In the genomic region with DNA sequence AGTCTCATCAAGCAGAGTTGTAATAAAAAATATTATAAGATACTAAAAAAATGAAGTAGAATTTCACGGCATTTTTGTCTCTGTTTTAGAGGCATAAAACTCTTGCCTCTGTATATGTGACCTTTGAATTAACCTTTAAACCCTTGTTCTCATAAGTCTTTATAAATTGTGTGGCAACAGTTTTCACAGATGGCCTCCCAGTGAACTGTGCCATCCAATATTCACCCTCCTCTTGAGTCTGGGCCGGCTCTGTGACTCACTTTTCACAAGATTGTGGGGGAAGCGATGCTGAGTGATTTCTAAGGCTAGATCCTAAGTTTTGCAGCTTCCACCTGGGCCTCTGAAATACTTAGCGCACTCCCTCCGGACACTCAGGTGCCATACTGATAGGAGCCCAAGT, we compare ENCODE assay signal across 24 cellular contexts. TPM values are rescaled to one million over a fixed set of nuclear protein-coding genes. Genes with fewer than 3 reads are reported as not detected.
A peak's percentile ranks its signal among the peaks of the same experiment; 100 is the strongest.
DNase-seq lines count a peak whose midpoint lies in the region; ATAC-seq, FAIRE-seq and TF ChIP-seq lines count a peak whose summit lies in the region.
"Had no signal": no experiment of that assay in that cellular context is flagged by ENCODE, and none has a peak within 500 bp of the region (broad histone marks: within the 10 kb centered on the region; RNA-seq: fewer than 3 reads in every experiment).

No MANE protein-coding gene starts in this region.

- in situ Hi-C loops in HepG2 (cut with HindIII; ENCODE audit: extremely low pct_ligation_motif_present, low pct_unique_long_range_greater_than_20kb), result loop anchor here (10.0 kb wide), 1 partner anchor 109 kb away; no protein-coding TSS in a partner anchor
- in situ Hi-C loops in G401 (cut with HindIII; ENCODE audit: low sequenced_read_pairs), result no loop called here

- POLR2A ChIA-PET in HepG2 (lab: Yijun Ruan, JAX), result no interaction called here
- POLR2A ChIA-PET in activated CD8-positive, alpha-beta T cell treated with anti-CD3 and anti-CD28 coated beads, Interleukin-2, amount 10 ng/mL, durations not matched to agents 7 days and 5 days (lab: Charles Lee), result no interaction called here

- no peak overlapping the region for H3K4me3 ChIP-seq in liver (ENCODE audit: low read depth in 1 of 3, low read length in 3 of 3)
- H3K4me3 ChIP-seq in HepG2 (replicated peaks in 1 of 3; ENCODE audit: insufficient read depth in 1 of 3, low read depth in 2 of 3, low read length in 3 of 3), result no peak overlapping the region
- H3K4me3 ChIP-seq in adipocyte (ENCODE audit: low read length), result no peak overlapping the region
- H3K4me3 ChIP-seq: HAP-1 had no signal

- H2AFZ ChIP-seq in HepG2 (ENCODE audit: low read length), result no peak overlapping the region

- TF ChIP-seq RAD21 in liver (IDR thresholded peaks at IDR 0.05) (peak in 1 of 2 donors; percentile 15), HepG2 (CRISPR knock-in tag; IDR thresholded peaks at IDR 0.05) (no peak)

- peaks cover 14% of the 10 kb centered on the region for H3K9me3 Mint-ChIP-seq in activated CD8-positive, alpha-beta T cell treated with anti-CD3 and anti-CD28 coated beads, Interleukin-2, amount 10 ng/mL, durations not matched to agents 7 days and 5 days (ENCODE audit: insufficient read depth)

- no peak overlapping the region for H3K27ac Mint-ChIP-seq in activated CD8-positive, alpha-beta T cell treated with anti-CD3 and anti-CD28 coated beads, Interleukin-2, amount 10 ng/mL, durations not matched to agents 7 days and 5 days
- H3K27ac Mint-ChIP-seq: CD4-positive, CD25-positive, alpha-beta regulatory T cell had no signal

- ATAC-seq in HepG2, result no peak
- ATAC-seq in activated CD8-positive, alpha-beta T cell treated with anti-CD3 and anti-CD28 coated beads, Interleukin-2, amount 10 ng/mL, durations not matched to agents 7 days and 5 days, result no peak
- ATAC-seq: PC-3, SK-N-SH treated with all-trans-retinoic acid at 6 μM for 48 hours had no signal

- CTCF ChIA-PET in HepG2 (lab: Yijun Ruan, JAX; ENCODE audit: low intra/inter-chr PET ratio, low total read pairs), result no interaction called here
- CTCF ChIA-PET in activated CD8-positive, alpha-beta T cell treated with anti-CD3 and anti-CD28 coated beads, Interleukin-2, amount 10 ng/mL, durations not matched to agents 7 days and 5 days (lab: Charles Lee), result no interaction called here

- FAIRE-seq in HepG2 (lab: Jason Lieb, UNC), result no peak
- FAIRE-seq: GM12892, GM18507 had no signal

- TF ChIP-seq EP300 in HepG2 (IDR thresholded peaks at IDR 0.05; ENCODE audit: low read depth in 2 of 2, low read length in 2 of 2), result no peak
- no peak for TF ChIP-seq EP300 in HepG2 (CRISPR knock-in tag; IDR thresholded peaks at IDR 0.05; ENCODE audit: borderline replicate concordance)

- WGBS in liver, result 72% methylated on average over 5 of the region's 5 CpGs
- 45% methylated on average over 5 of the region's 5 CpGs for WGBS in HepG2 (ENCODE audit: low lambda C conversion rate)

- no peak overlapping the region for H3K27ac ChIP-seq in liver (ENCODE audit: low read depth in 1 of 2, low read length in 2 of 2)
- no peak overlapping the region for H3K27ac ChIP-seq in HepG2 (ENCODE audit: extremely low read length, insufficient read depth, low read length)
- H3K27ac ChIP-seq: RWPE1 had no signal

- DNase-seq in HepG2 (ENCODE audit: low spot score), result no peak
- peak; percentile 8 for DNase-seq in adipocyte (ENCODE audit: low read depth)
- peak; percentile 21 for DNase-seq in glomerular visceral epithelial cell (ENCODE audit: extremely low spot score)
- DNase-seq in activated CD8-positive, alpha-beta T cell treated with anti-CD3 and anti-CD28 coated beads, Interleukin-2, amount 10 ng/mL, durations not matched to agents 7 days and 5 days, result no peak
- no peak for DNase-seq in activated CD4-positive, alpha-beta T cell treated with anti-CD3 and anti-CD28 coated beads for 48 hours
- no peak for DNase-seq in DMS114 treated with DMSO at 0.1 percent for 48 hours (lab: John Stamatoyannopoulos, UW; ENCODE audit: unreplicated experiment)
- no peak for DNase-seq in G401 (ENCODE audit: low spot score)
- DNase-seq: 8988T; BE2C; Calu3; CD4-positive, CD25-positive, alpha-beta regulatory T cell; KBM-7; NCI-H1048; NCI-H1436; NCI-H2029; NCI-H526; PC-3; SIG-M5 had no signal

- TF ChIP-seq CTCF in liver (IDR thresholded peaks at IDR 0.05; ENCODE audit: low read depth, low read length, missing input control) (no peak), HepG2 (CRISPR knock-in tag; IDR thresholded peaks at IDR 0.05) (no peak)

- peaks cover 25% of the 10 kb centered on the region for H3K4me1 Mint-ChIP-seq in activated CD8-positive, alpha-beta T cell treated with anti-CD3 and anti-CD28 coated beads, Interleukin-2, amount 10 ng/mL, durations not matched to agents 7 days and 5 days (ENCODE audit: low read depth)

- H3K79me2 ChIP-seq in HepG2 (ENCODE audit: insufficient read depth, low read length), result no peaks in the 10 kb centered on the region

- H3K27me3 ChIP-seq in liver (ENCODE audit: control insufficient read depth in 4 of 4, insufficient read depth in 4 of 4, low read length in 3 of 4), result no peaks in the 10 kb centered on the region
- no peaks in the 10 kb centered on the region for H3K27me3 ChIP-seq in HepG2 (ENCODE audit: control insufficient read depth in 1 of 2, insufficient read depth in 2 of 2, low read length in 2 of 2)
- no peaks in the 10 kb centered on the region for H3K27me3 ChIP-seq in adipocyte (replicated peaks; ENCODE audit: control insufficient read depth, insufficient read depth, low read length)
- H3K27me3 ChIP-seq: BE2C had no signal

- H3K9me3 ChIP-seq in liver (ENCODE audit: control insufficient read depth in 4 of 4, low read length in 3 of 4) (no peaks in the 10 kb centered on the region), HepG2 (ENCODE audit: low read length) (peaks cover 6% of the 10 kb centered on the region), adipocyte (ENCODE audit: control insufficient read depth, low read length) (no peaks in the 10 kb centered on the region)
- H3K9me3 ChIP-seq: BE2C, HAP-1 had no signal

- no peaks in the 10 kb centered on the region for H4K20me1 ChIP-seq in HepG2 (ENCODE audit: insufficient read depth, low read length)

- H3K4me1 ChIP-seq in liver (ENCODE audit: control insufficient read depth in 4 of 4, insufficient read depth in 4 of 4, low read length in 3 of 4) (peaks cover 0 to 10% (median 2%) of the 10 kb centered on the region in 4 donors), HepG2 (ENCODE audit: insufficient read depth, low read length) (peaks cover 53% of the 10 kb centered on the region), adipocyte (ENCODE audit: control insufficient read depth, insufficient read depth, low read length) (peaks cover 10% of the 10 kb centered on the region)
- H3K4me1 ChIP-seq: BE2C had no signal

- H3K27me3 Mint-ChIP-seq in activated CD8-positive, alpha-beta T cell treated with anti-CD3 and anti-CD28 coated beads, Interleukin-2, amount 10 ng/mL, durations not matched to agents 7 days and 5 days (ENCODE audit: low read depth), result peaks cover 26% of the 10 kb centered on the region

- peaks cover 7% of the 10 kb centered on the region for H3K36me3 Mint-ChIP-seq in activated CD8-positive, alpha-beta T cell treated with anti-CD3 and anti-CD28 coated beads, Interleukin-2, amount 10 ng/mL, durations not matched to agents 7 days and 5 days (ENCODE audit: low read depth)

- H3K36me3 ChIP-seq in liver (ENCODE audit: control insufficient read depth in 4 of 4, insufficient read depth in 3 of 4, low read depth in 1 of 4, low read length in 3 of 4), result no peaks in the 10 kb centered on the region
- H3K36me3 ChIP-seq in HepG2 (replicated peaks in 1 of 2; ENCODE audit: control insufficient read depth in 1 of 2, insufficient read depth in 2 of 2, low read length in 2 of 2), result no peaks in the 10 kb centered on the region
- H3K36me3 ChIP-seq in adipocyte (ENCODE audit: control insufficient read depth, insufficient read depth, low read length, severe bottlenecking), result no peaks in the 10 kb centered on the region
- H3K36me3 ChIP-seq: BE2C, HAP-1 had no signal

- intact Hi-C loops in HepG2 (cut with micrococcal nuclease; ENCODE audit: unreplicated experiment), result loop anchor here (2.0 kb wide), 1 partner anchor 75 kb away; no protein-coding TSS in a partner anchor

- H3K9ac ChIP-seq in liver (ENCODE audit: low read depth in 1 of 2, low read length in 2 of 2) (no peak overlapping the region), HepG2 (ENCODE audit: insufficient read depth, low read depth, low read length) (no peak overlapping the region), adipocyte (ENCODE audit: low read length) (no peak overlapping the region)

- BruUV-seq in HepG2 (replicated peaks; lab: Mats Ljungman, UMichigan), result no TSS peak

- no peak overlapping the region for H3K4me2 ChIP-seq in HepG2 (ENCODE audit: low read depth, low read length)

- TF ChIP-seq POLR2A in HepG2 (IDR thresholded peaks at IDR 0.05; ENCODE audit: insufficient read depth in 1 of 2, low read depth in 2 of 2, low read length in 2 of 2), result no peak

- H3K4me3 Mint-ChIP-seq in activated CD8-positive, alpha-beta T cell treated with anti-CD3 and anti-CD28 coated beads, Interleukin-2, amount 10 ng/mL, durations not matched to agents 7 days and 5 days, result no peak overlapping the region
- H3K4me3 Mint-ChIP-seq: CD4-positive, CD25-positive, alpha-beta regulatory T cell had no signal

RNA-seq across cellular contexts. Expression of gene USP6NL, which starts 4.6 kb away (rescaled TPM):
- total RNA-seq in liver (10 to 100 TPM; 14.9 to 15.0 TPM), HepG2 (2016; rRNA removed; fragmentation: Illumina TruSeq; extraction: Trizol) (22.9 and 26.2 TPM in 2 replicates)
- polyA plus RNA-seq in liver (1 to 10 TPM; 3.8 to 5.5 TPM), HepG2 (2011; rRNA removed) (10.0 and 10.5 TPM in 2 replicates)
- total RNA-seq in HepG2 (2016; cell fraction: cytosol; rRNA removed; fragmentation: Illumina TruSeq; extraction: Trizol; ENCODE audit: low read depth), result 6.3 and 6.6 TPM in 2 replicates
- 22.4 and 23.0 TPM in 2 replicates for total RNA-seq in HepG2 (2016; cell fraction: insoluble cytoplasmic fraction; rRNA removed; fragmentation: Illumina TruSeq; extraction: Trizol)
- total RNA-seq in HepG2 (2016; cell fraction: membrane; rRNA removed; fragmentation: Illumina TruSeq; extraction: Trizol), result 19.5 and 20.2 TPM in 2 replicates
- total RNA-seq in HepG2 (2016; cell fraction: nucleus; rRNA removed; fragmentation: Illumina TruSeq; extraction: Trizol), result 24.0 and 25.4 TPM in 2 replicates
- 7.8 and 8.5 TPM in 2 replicates for polyA plus RNA-seq in HepG2 (2011; cell fraction: cytosol; rRNA removed)
- 9.9 and 11.7 TPM in 2 replicates for polyA plus RNA-seq in HepG2 (2011; cell fraction: nucleus; rRNA removed)
- 11.7 and 11.8 TPM in 2 replicates for polyA plus RNA-seq in HepG2 (2012)
- 6.4 and 6.6 TPM in 2 replicates for polyA plus RNA-seq in HepG2 (2016; cell fraction: cytosol; fragmentation: Illumina TruSeq; extraction: Trizol; ENCODE audit: low read depth)
- 21.5 and 23.7 TPM in 2 replicates for polyA plus RNA-seq in HepG2 (2016; cell fraction: insoluble cytoplasmic fraction; fragmentation: Illumina TruSeq; extraction: Trizol; ENCODE audit: low read depth)
- polyA plus RNA-seq in HepG2 (2016; cell fraction: membrane; fragmentation: Illumina TruSeq; extraction: Trizol; ENCODE audit: low read depth), result 14.7 and 15.3 TPM in 2 replicates
- polyA plus RNA-seq in HepG2 (2016; cell fraction: nucleus; fragmentation: Illumina TruSeq; extraction: Trizol; ENCODE audit: insufficient read depth, low read depth), result 17.9 and 18.1 TPM in 2 replicates
- 7.3 and 18.7 TPM in 2 replicates for polyA minus RNA-seq in HepG2 (2011; rRNA and poly(A)+ RNA removed; ENCODE audit: low replicate concordance)
- polyA minus RNA-seq in HepG2 (2011; cell fraction: cytosol; rRNA and poly(A)+ RNA removed), result 10.2 and 11.8 TPM in 2 replicates
- polyA minus RNA-seq in HepG2 (2011; cell fraction: nucleus; rRNA and poly(A)+ RNA removed), result 45.0 and 45.6 TPM in 2 replicates
- total RNA-seq in activated CD8-positive, alpha-beta T cell treated with anti-CD3 and anti-CD28 coated beads, Interleukin-2, amount 10 ng/mL, durations not matched to agents 7 days and 5 days, result 1 to 10 TPM; 1.6 to 2.0 TPM
- total RNA-seq in G401 (2014; rRNA removed; shearing (Covaris generic)), result 7.8 and 9.3 TPM in 2 replicates

Comparison
In these comparisons a context has a peak if more than half of its experiments do, and no peak if none do; other contexts are left out.
1. DNase-seq: peak in adipocyte (single experiment) and glomerular visceral epithelial cell (single experiment); none in HepG2 (single experiment), activated CD8-positive, alpha-beta T cell treated with anti-CD3 and anti-CD28 coated beads, Interleukin-2, amount 10 ng/mL, durations not matched to agents 7 days and 5 days (single experiment), activated CD4-positive, alpha-beta T cell treated with anti-CD3 and anti-CD28 coated beads for 48 hours (single experiment), DMS114 treated with DMSO at 0.1 percent for 48 hours (single experiment) and G401 (single experiment).